37 cellular contexts compared by ENCODE assay signal in genomic region chr17:49378311-49378710, GRCh38.
"Had no signal": no experiment of that assay in that cellular context is flagged by ENCODE, and none has a peak within 500 bp of the region (broad histone marks: within the 10 kb centered on the region; RNA-seq: fewer than 3 reads in every experiment).

No MANE protein-coding gene starts in this region.

- H3K27me3 ChIP-seq: adrenal gland, ascending aorta, body of pancreas, brain microvascular endothelial cell, breast epithelium, cardiac muscle cell had no signal

- ATAC-seq: activated naive CD4-positive, alpha-beta T cell treated with anti-CD3 and anti-CD28 coated beads, Interleukin-2, amount 50 U/mL, for 72 hours; activated naive CD8-positive, alpha-beta T cell treated with anti-CD3 and anti-CD28 coated beads, Interleukin-2, amount 50 U/mL, for 24 hours; activated T-cell treated with anti-CD3 and anti-CD28 coated beads, Interleukin-2, amount 50 U/mL, for 4 hours; activated T-cell treated with anti-CD3 and anti-CD28 coated beads, Interleukin-2, amount 50 U/mL, for 72 hours; activated T-helper 17 cell treated with anti-CD3 and anti-CD28 coated beads, Interleukin-2, amount 50 U/mL, for 72 hours; body of pancreas had no signal

- H3K36me3 Mint-ChIP-seq: activated naive CD4-positive, alpha-beta T cell treated with anti-CD3 and anti-CD28 coated beads, Interleukin-2, amount 10 ng/mL, durations not matched to agents 7 days and 5 days; activated naive CD4-positive, alpha-beta T cell treated with anti-CD3 and anti-CD28 coated beads, Interleukin-2, amount 50 U/mL, for 72 hours; brain had no signal

- H3K4me3 ChIP-seq: adrenal gland, ascending aorta, body of pancreas, breast epithelium, cardiac muscle cell had no signal

- H3K27ac ChIP-seq: adrenal gland, ascending aorta, body of pancreas, brain microvascular endothelial cell, breast epithelium, cardiac muscle cell had no signal

- H3K9me3 ChIP-seq: adrenal gland, ascending aorta, body of pancreas, breast epithelium had no signal

- H3K4me1 Mint-ChIP-seq: activated naive CD4-positive, alpha-beta T cell treated with anti-CD3 and anti-CD28 coated beads, Interleukin-2, amount 10 ng/mL, durations not matched to agents 7 days and 5 days; activated naive CD4-positive, alpha-beta T cell treated with anti-CD3 and anti-CD28 coated beads, Interleukin-2, amount 50 U/mL, for 24 hours; activated naive CD8-positive, alpha-beta T cell treated with anti-CD3 and anti-CD28 coated beads, Interleukin-2, amount 10 ng/mL, durations not matched to agents 7 days and 5 days; activated naive CD8-positive, alpha-beta T cell treated with anti-CD3 and anti-CD28 coated beads, Interleukin-2, amount 50 U/mL, for 24 hours; brain; central memory CD8-positive, alpha-beta T cell had no signal

- H3K4me1 ChIP-seq: adrenal gland, ascending aorta had no signal

- DNase-seq: activated effector memory CD4-positive, alpha-beta T cell treated with anti-CD3 and anti-CD28 coated beads, Interleukin-2, amount 50 U/mL, for 16 hours; activated effector memory CD4-positive, alpha-beta T cell treated with Interleukin-2 at 50 U/mL for 16 hours; activated gamma-delta T cell; activated gamma-delta T cell treated with Interleukin-2 at 50 U/mL for 16 hours; activated naive CD4-positive, alpha-beta T cell; activated naive CD4-positive, alpha-beta T cell treated with anti-CD3 and anti-CD28 coated beads for 36 hours; activated naive CD4-positive, alpha-beta T cell treated with anti-CD3 and anti-CD28 coated beads, Interleukin-2, amount 10 ng/mL, durations not matched to agents 7 days and 5 days; activated naive CD4-positive, alpha-beta T cell treated with anti-CD3 and anti-CD28 coated beads, Interleukin-2, amount 50 U/mL, for 16 hours; activated naive CD4-positive, alpha-beta T cell treated with Interleukin-2 at 50 U/mL for 16 hours; activated naive CD8-positive, alpha-beta T cell treated with anti-CD3 and anti-CD28 coated beads for 36 hours; activated naive CD8-positive, alpha-beta T cell treated with anti-CD3 and anti-CD28 coated beads, Interleukin-2, amount 10 ng/mL, durations not matched to agents 7 days and 5 days; activated naive CD8-positive, alpha-beta T cell treated with anti-CD3 and anti-CD28 coated beads, Interleukin-2, amount 50 U/mL, for 24 hours; activated T-cell treated with anti-CD3 and anti-CD28 coated beads, Interleukin-2, amount 50 U/mL, for 1 hour; activated T-cell treated with anti-CD3 and anti-CD28 coated beads, Interleukin-2, amount 50 U/mL, for 24 hours; activated T-cell treated with anti-CD3 and anti-CD28 coated beads, Interleukin-2, amount 50 U/mL, for 4 hours; activated T-cell treated with anti-CD3 and anti-CD28 coated beads, Interleukin-2, amount 50 U/mL, for 48 hours; activated T-cell treated with anti-CD3 and anti-CD28 coated beads, Interleukin-2, amount 50 U/mL, for 72 hours; adrenal gland; amniotic stem cell; amygdala; anterior cingulate cortex; body of pancreas; brain microvascular endothelial cell; caudate nucleus; central memory CD4-positive, alpha-beta T cell; cerebellar nuclear complex had no signal

- H3K4me3 Mint-ChIP-seq: activated naive CD4-positive, alpha-beta T cell treated with anti-CD3 and anti-CD28 coated beads for 36 hours; activated naive CD4-positive, alpha-beta T cell treated with anti-CD3 and anti-CD28 coated beads, Interleukin-2, amount 10 ng/mL, durations not matched to agents 7 days and 5 days; activated naive CD4-positive, alpha-beta T cell treated with anti-CD3 and anti-CD28 coated beads, Interleukin-2, amount 50 U/mL, for 24 hours; activated naive CD8-positive, alpha-beta T cell; activated naive CD8-positive, alpha-beta T cell treated with anti-CD3 and anti-CD28 coated beads for 36 hours; activated naive CD8-positive, alpha-beta T cell treated with anti-CD3 and anti-CD28 coated beads, Interleukin-2, amount 10 ng/mL, durations not matched to agents 7 days and 5 days; activated naive CD8-positive, alpha-beta T cell treated with anti-CD3 and anti-CD28 coated beads, Interleukin-2, amount 50 U/mL, for 24 hours; activated T-cell treated with anti-CD3 and anti-CD28 coated beads, Interleukin-2, amount 50 U/mL, for 24 hours; activated T-cell treated with anti-CD3 and anti-CD28 coated beads, Interleukin-2, amount 50 U/mL, for 4 hours; activated T-cell treated with anti-CD3 and anti-CD28 coated beads, Interleukin-2, amount 50 U/mL, for 72 hours; activated T-helper 1 cell treated with anti-CD3 and anti-CD28 coated beads, Interleukin-12 subunit alpha, Interleukin-12 subunit beta, Interleukin-2, Interleukin-4 antibody, amounts not matched to agents 30 ng/mL and 10 ng/mL and 1 ng/mL, durations not matched to agents 14 hours and 24 hours and 36 hours; activated T-helper 17 cell treated with anti-CD3 and anti-CD28 coated beads, Interleukin-2, amount 50 U/mL, for 72 hours; brain; central memory CD8-positive, alpha-beta T cell had no signal

- H3K27me3 Mint-ChIP-seq: activated naive CD4-positive, alpha-beta T cell treated with anti-CD3 and anti-CD28 coated beads, Interleukin-2, amount 50 U/mL, for 24 hours; activated naive CD8-positive, alpha-beta T cell; activated naive CD8-positive, alpha-beta T cell treated with anti-CD3 and anti-CD28 coated beads for 36 hours; activated naive CD8-positive, alpha-beta T cell treated with anti-CD3 and anti-CD28 coated beads, Interleukin-2, amount 50 U/mL, for 24 hours; activated T-cell treated with anti-CD3 and anti-CD28 coated beads, Interleukin-2, amount 50 U/mL, for 24 hours; activated T-helper 17 cell treated with anti-CD3 and anti-CD28 coated beads, Interleukin-2, amount 50 U/mL, for 72 hours; central memory CD8-positive, alpha-beta T cell had no signal

- H3K36me3 ChIP-seq: adrenal gland, ascending aorta, brain microvascular endothelial cell, breast epithelium, cardiac muscle cell had no signal

- H3K27ac Mint-ChIP-seq: activated naive CD4-positive, alpha-beta T cell treated with anti-CD3 and anti-CD28 coated beads for 36 hours; activated naive CD4-positive, alpha-beta T cell treated with anti-CD3 and anti-CD28 coated beads, Interleukin-2, amount 10 ng/mL, durations not matched to agents 7 days and 5 days; activated naive CD4-positive, alpha-beta T cell treated with anti-CD3 and anti-CD28 coated beads, Interleukin-2, amount 50 U/mL, for 24 hours; activated naive CD4-positive, alpha-beta T cell treated with anti-CD3 and anti-CD28 coated beads, Interleukin-2, amount 50 U/mL, for 72 hours; activated naive CD8-positive, alpha-beta T cell; activated naive CD8-positive, alpha-beta T cell treated with anti-CD3 and anti-CD28 coated beads for 36 hours; activated naive CD8-positive, alpha-beta T cell treated with anti-CD3 and anti-CD28 coated beads, Interleukin-2, amount 10 ng/mL, durations not matched to agents 7 days and 5 days; activated naive CD8-positive, alpha-beta T cell treated with anti-CD3 and anti-CD28 coated beads, Interleukin-2, amount 50 U/mL, for 24 hours; activated T-cell treated with anti-CD3 and anti-CD28 coated beads, Interleukin-2, amount 50 U/mL, for 24 hours; activated T-cell treated with anti-CD3 and anti-CD28 coated beads, Interleukin-2, amount 50 U/mL, for 72 hours; activated T-helper 1 cell treated with anti-CD3 and anti-CD28 coated beads, Interleukin-12 subunit alpha, Interleukin-12 subunit beta, Interleukin-2, Interleukin-4 antibody, amounts not matched to agents 30 ng/mL and 10 ng/mL and 1 ng/mL, durations not matched to agents 14 hours and 24 hours and 36 hours; activated T-helper 17 cell treated with anti-CD3 and anti-CD28 coated beads, Interleukin-2, amount 50 U/mL, for 72 hours; activated T-helper 2 cell treated with anti-CD3 and anti-CD28 coated beads, Interferon-gamma antibody, Interleukin-2, Interleukin-4, amounts not matched to agents 10 μg/mL and 5 μg/mL and 100 μg/mL, durations not matched to agents 14 hours and 24 hours and 36 hours; brain had no signal

- H3K9me3 Mint-ChIP-seq: activated naive CD4-positive, alpha-beta T cell treated with anti-CD3 and anti-CD28 coated beads for 36 hours; activated naive CD4-positive, alpha-beta T cell treated with anti-CD3 and anti-CD28 coated beads, Interleukin-2, amount 10 ng/mL, durations not matched to agents 7 days and 5 days; activated naive CD4-positive, alpha-beta T cell treated with anti-CD3 and anti-CD28 coated beads, Interleukin-2, amount 50 U/mL, for 24 hours; activated naive CD4-positive, alpha-beta T cell treated with anti-CD3 and anti-CD28 coated beads, Interleukin-2, amount 50 U/mL, for 72 hours; activated naive CD8-positive, alpha-beta T cell treated with anti-CD3 and anti-CD28 coated beads for 36 hours; activated naive CD8-positive, alpha-beta T cell treated with anti-CD3 and anti-CD28 coated beads, Interleukin-2, amount 50 U/mL, for 24 hours; activated T-cell treated with anti-CD3 and anti-CD28 coated beads, Interleukin-2, amount 50 U/mL, for 24 hours; activated T-cell treated with anti-CD3 and anti-CD28 coated beads, Interleukin-2, amount 50 U/mL, for 72 hours; activated T-helper 1 cell treated with anti-CD3 and anti-CD28 coated beads, Interleukin-12 subunit alpha, Interleukin-12 subunit beta, Interleukin-2, Interleukin-4 antibody, amounts not matched to agents 30 ng/mL and 10 ng/mL and 1 ng/mL, durations not matched to agents 14 hours and 24 hours and 36 hours; activated T-helper 2 cell treated with anti-CD3 and anti-CD28 coated beads, Interferon-gamma antibody, Interleukin-2, Interleukin-4, amounts not matched to agents 10 μg/mL and 5 μg/mL and 100 μg/mL, durations not matched to agents 14 hours and 24 hours and 36 hours; central memory CD8-positive, alpha-beta T cell had no signal
